Comparison of ENCODE assay signal across 9 cellular contexts in the genomic region with DNA sequence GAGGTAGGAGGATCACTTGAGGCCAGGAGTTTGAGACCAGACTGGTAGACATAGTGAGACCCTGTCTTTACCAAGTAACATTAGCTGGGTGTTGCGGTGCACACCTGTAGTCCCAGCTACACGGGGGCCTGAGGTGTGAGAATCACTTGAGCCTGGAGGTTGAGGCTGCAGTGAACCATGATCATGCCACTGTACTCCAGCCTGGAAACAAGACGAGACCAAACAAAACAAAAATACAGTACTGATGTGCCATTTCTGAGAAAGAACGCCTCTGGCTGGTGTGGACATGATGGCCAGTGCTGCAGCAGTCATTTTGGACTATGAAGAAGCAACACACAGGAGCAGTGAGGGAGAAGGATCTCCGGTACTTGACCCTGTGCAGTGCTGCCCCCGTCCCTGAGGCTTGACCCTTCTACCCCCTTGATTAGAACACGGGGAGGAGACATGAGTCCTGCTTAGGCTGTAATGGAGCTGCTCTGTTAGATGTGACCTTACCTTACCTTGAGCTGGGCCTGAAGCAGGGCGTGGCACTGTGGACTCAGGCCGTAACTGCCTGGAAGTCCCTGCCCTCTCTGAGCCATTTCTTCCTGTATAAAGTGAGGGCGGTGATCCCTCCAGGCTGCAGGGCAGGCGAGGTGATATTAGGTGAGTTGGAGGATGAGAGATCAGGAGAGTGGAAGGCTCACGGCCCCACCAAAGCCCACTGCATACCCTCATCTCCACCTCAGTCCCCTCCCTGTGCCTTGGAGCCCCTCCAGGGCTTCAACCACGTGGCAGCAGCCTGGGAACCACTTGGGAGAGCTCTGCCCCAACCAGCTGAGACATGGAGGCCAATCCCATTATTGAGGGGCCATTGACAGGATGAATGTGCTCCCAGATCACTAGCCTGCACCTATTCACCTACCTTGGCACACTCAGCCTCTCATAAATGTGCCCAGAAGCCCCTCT. TPM values are rescaled to one million over a fixed set of nuclear protein-coding genes. Genes with fewer than 3 reads are reported as not detected.
DNase-seq lines count a peak whose midpoint lies in the region; ATAC-seq lines count a peak whose summit lies in the region.
"Had no signal": no experiment of that assay in that cellular context is flagged by ENCODE, and none has a peak within 500 bp of the region (broad histone marks: within the 10 kb centered on the region; RNA-seq: fewer than 3 reads in every experiment).

No MANE protein-coding gene starts in this region.

- H3K36me3 Mint-ChIP-seq in naive B cell = peaks cover 0 to 7% of the 10 kb centered on the region in 2 donors

- H3K4me3 Mint-ChIP-seq in naive B cell = peak overlapping the region in 1 of 8 donors; percentile 64

- peak overlapping the region in 5 of 6 donors; percentile 56 to 86 (median 82) for H3K27ac Mint-ChIP-seq in naive B cell

- ATAC-seq in naive B cell (ENCODE audit: low read depth in 2 of 2) = no peak
- no peak for ATAC-seq in GM21515 (IDR thresholded peaks at IDR 0.05; ENCODE audit: unreplicated experiment)
- no peak for ATAC-seq in HG02938 (IDR thresholded peaks at IDR 0.05; ENCODE audit: unreplicated experiment)
- no peak for ATAC-seq in HG02642 (IDR thresholded peaks at IDR 0.05; ENCODE audit: poor library complexity, unreplicated experiment)

- peaks cover 22 to 36% (median 36%) of the 10 kb centered on the region in 3 donors for H3K4me1 Mint-ChIP-seq in naive B cell

- no peaks in the 10 kb centered on the region for H3K9me3 Mint-ChIP-seq in naive B cell

- peak; percentile 43 for DNase-seq in EL
- DNase-seq in HuH-7 (ENCODE audit: low spot score) = peak; percentile 66
- peak; percentile 81 for DNase-seq in activated CD8-positive, alpha-beta memory T cell treated with anti-CD3 and anti-CD28 coated beads, Interleukin-2, amount 50 U/mL, for 48 hours
- no peak for DNase-seq in naive B cell
- no peak for DNase-seq in NCI-H524 (lab: John Stamatoyannopoulos, UW)
- DNase-seq: heart right ventricle had no signal

- H3K27me3 Mint-ChIP-seq in naive B cell = peaks cover 0 to 5% (median 0%) of the 10 kb centered on the region in 3 donors

RNA-seq across cellular contexts. Expression of gene RPL18A, which starts 5.9 kb away (rescaled TPM):
- 1,000 to 10,000 TPM; 4,544 to 6,141 (median 5,279) TPM for polyA plus RNA-seq in naive B cell (ENCODE audit: low read depth in 6 of 6)

RNA-seq across cellular contexts. Expression of gene SLC5A5, which starts 6.1 kb away (rescaled TPM):
- polyA plus RNA-seq in naive B cell (ENCODE audit: low read depth in 6 of 6) = under 1 TPM in 5 of 6 donors, not detected in 1; 0.07 to 0.80 (median 0.19) TPM
- polyA plus RNA-seq: heart right ventricle had no signal

RNA-seq across cellular contexts. Expression of gene JAK3, which starts 17.9 kb away (rescaled TPM):
- 10 to 100 TPM; 38.5 to 68.7 (median 56.0) TPM for polyA plus RNA-seq in naive B cell (ENCODE audit: low read depth in 6 of 6)

RNA-seq across cellular contexts. Expression of gene INSL3, which starts 44.3 kb away (rescaled TPM):
- polyA plus RNA-seq in naive B cell (ENCODE audit: low read depth in 6 of 6) = 1 to 10 TPM in 2 of 6 donors, under 1 TPM in 3, not detected in 1; 0.49 to 1.8 (median 0.89) TPM

Comparison
In these comparisons a context has a peak if more than half of its experiments do, and no peak if none do; other contexts are left out.
1. DNase-seq: peak in EL (single experiment), HuH-7 (single experiment) and activated CD8-positive, alpha-beta memory T cell treated with anti-CD3 and anti-CD28 coated beads, Interleukin-2, amount 50 U/mL, for 48 hours (single experiment); none in naive B cell (single experiment) and NCI-H524 (0 of 2).